9 cellular contexts compared by ENCODE assay signal in the genomic region with DNA sequence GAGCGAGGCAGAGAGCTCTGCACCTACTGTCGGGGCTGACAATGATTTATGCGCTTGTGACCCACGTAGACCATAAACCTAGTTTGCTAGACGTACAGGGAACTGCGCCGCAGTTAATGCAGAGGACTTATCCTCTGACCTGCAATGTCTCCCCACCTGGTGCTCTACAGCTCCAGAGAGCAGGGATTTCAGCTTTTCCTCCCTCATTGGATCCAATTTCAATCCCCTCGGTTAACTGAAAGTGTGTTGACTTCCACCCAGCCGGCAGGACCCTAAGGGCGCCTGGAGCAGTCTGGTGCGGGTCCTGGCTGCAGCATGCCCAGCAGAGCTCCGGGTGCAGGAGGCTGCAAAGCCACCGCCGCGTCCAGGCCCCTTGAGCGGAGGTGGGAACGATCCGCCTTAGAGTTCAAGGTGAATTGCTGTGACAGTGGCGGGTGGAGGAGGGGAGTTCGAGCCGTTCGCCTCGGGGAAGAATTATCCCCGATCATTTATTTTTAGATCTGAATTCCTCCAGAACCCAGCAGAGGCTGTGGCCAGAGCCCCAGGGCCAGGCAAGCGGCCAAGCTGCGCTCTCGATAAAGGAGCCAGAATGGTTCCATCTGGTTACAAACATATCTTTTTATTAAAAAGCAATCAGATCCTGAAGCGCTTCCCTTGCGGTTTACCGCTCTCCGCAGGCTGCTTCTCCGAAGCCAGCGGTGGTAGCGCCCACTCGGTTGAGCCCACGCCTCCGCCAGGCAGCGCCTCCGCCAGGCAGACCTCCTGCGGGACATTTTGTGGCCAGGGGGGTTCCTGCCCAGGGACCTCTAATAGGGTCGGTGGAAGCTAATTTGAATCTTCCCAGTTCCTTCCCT.
A peak's percentile ranks its signal among the peaks of the same experiment; 100 is the strongest.
DNase-seq lines count a peak whose midpoint lies in the region; ATAC-seq, FAIRE-seq and TF ChIP-seq lines count a peak whose summit lies in the region.
"Had no signal": no experiment of that assay in that cellular context is flagged by ENCODE, and none has a peak within 500 bp of the region (broad histone marks: within the 10 kb centered on the region; RNA-seq: fewer than 3 reads in every experiment).

No MANE protein-coding gene starts in this region.

- no peak overlapping the region for H3K4ac ChIP-seq in H1 (replicated peaks; ENCODE audit: insufficient read length, low read depth, low read length)

- ATAC-seq in naive B cell (ENCODE audit: low read depth in 2 of 2) (no peak), HG03196 (IDR thresholded peaks at IDR 0.05; ENCODE audit: unreplicated experiment) (no peak)

- no peak overlapping the region for H2BK120ac ChIP-seq in H1 (replicated peaks; ENCODE audit: low read depth, low read length)

- no peak overlapping the region for H3K18ac ChIP-seq in H1 (ENCODE audit: extremely low read depth, low read length)

- H3K14ac ChIP-seq in H1 (ENCODE audit: insufficient read length) = no peak overlapping the region

- peaks cover 53 to 77% (median 64%) of the 10 kb centered on the region in 4 experiments for H3K27me3 ChIP-seq in H1 (replicated peaks in 1 of 4; ENCODE audit: control insufficient read depth in 3 of 4, extremely low read depth in 1 of 4, insufficient read depth in 3 of 4, low read length in 3 of 4)

- TF ChIP-seq POLR2A in H1 (IDR thresholded peaks at IDR 0.05; ENCODE audit: control extremely low read depth in 1 of 2, low read depth in 2 of 2, low read length in 2 of 2) = no peak

- no peak for TF ChIP-seq RAD21 in H1 (IDR thresholded peaks at IDR 0.05 in 1 of 2, conservative IDR thresholded peaks at IDR 0.05 in 1 of 2; ENCODE audit: low read depth in 2 of 2, low read length in 2 of 2)

- TF ChIP-seq EP300 in H1 (IDR thresholded peaks at IDR 0.05; ENCODE audit: borderline replicate concordance in 1 of 2, low read depth in 2 of 2, low read length in 2 of 2) = no peak

- H2BK15ac ChIP-seq in H1 (ENCODE audit: low read length) = no peak overlapping the region

- H4K8ac ChIP-seq in H1 (ENCODE audit: extremely low read depth, insufficient read depth, low read length) = no peak overlapping the region

- TF ChIP-seq CTCF in H1 (IDR thresholded peaks at IDR 0.05; ENCODE audit: control extremely low read depth in 1 of 3, insufficient read depth in 1 of 3, low read depth in 1 of 3, low read length in 3 of 3) = no peak
- TF ChIP-seq CTCF in GM10266 (IDR thresholded peaks at IDR 0.05; ENCODE audit: control insufficient read depth, insufficient read depth, low read depth, missing control alignments) = no peak

- H3K27ac ChIP-seq in H1 (ENCODE audit: low read depth, low read length) = no peak overlapping the region

- no peak overlapping the region for H3K9ac ChIP-seq in H1 (replicated peaks in 1 of 4; ENCODE audit: extremely low read depth in 1 of 4, low read depth in 3 of 4, low read length in 3 of 4)

- peaks cover 29 to 44% (median 36%) of the 10 kb centered on the region in 3 donors for H3K4me1 Mint-ChIP-seq in naive B cell

- H3K4me3 ChIP-seq in H1 (ENCODE audit: extremely low read depth in 1 of 4, insufficient read depth in 2 of 4, low read depth in 3 of 4, low read length in 4 of 4) = peak overlapping the region in 3 of 4 experiments; percentile 8 to 55 (median 32); a peak in 6 of 8 replicates

- H2AFZ ChIP-seq in H1 (ENCODE audit: low read length) = no peak overlapping the region

- H3K4me1 ChIP-seq in H1 (replicated peaks in 1 of 4; ENCODE audit: control insufficient read depth in 3 of 4, insufficient read depth in 4 of 4, low read length in 3 of 4) = peaks cover 8 to 30% (median 23%) of the 10 kb centered on the region in 4 experiments

- no peak overlapping the region for H4K91ac ChIP-seq in H1 (replicated peaks; ENCODE audit: insufficient read length, low read length)

- POLR2A ChIA-PET in H1 (lab: Charles Lee; ENCODE audit: partially characterized antibody) = no interaction called here

- no peaks in the 10 kb centered on the region for H3K79me2 ChIP-seq in H1 (ENCODE audit: control insufficient read depth in 1 of 2, insufficient read depth in 2 of 2, low read length in 2 of 2)

- no peaks in the 10 kb centered on the region for H3K79me1 ChIP-seq in H1 (ENCODE audit: low read depth, low read length)

- peaks cover 5% of the 10 kb centered on the region; the same call in 1 of the 2 replicates for H3K23me2 ChIP-seq in H1 (ENCODE audit: low read depth, low read length)

- no peak overlapping the region for H2BK5ac ChIP-seq in H1 (ENCODE audit: low read depth, low read length)

- H3K56ac ChIP-seq in H1 (replicated peaks; ENCODE audit: insufficient read length, low read depth, low read length) = no peak overlapping the region

- H3K27me3 Mint-ChIP-seq in naive B cell = peaks cover 74 to 91% (median 83%) of the 10 kb centered on the region in 3 donors

- CTCF ChIA-PET in H1 (lab: Charles Lee; ENCODE audit: partially characterized antibody) = interaction anchor here (0.6 to 1.2 kb wide), 3 partner anchors 23 to 481 kb away, joined by 3 to 4 read pairs (median 3); no protein-coding TSS in a partner anchor

- FAIRE-seq in H1 (lab: Jason Lieb, UNC) = no peak

- peaks cover 2 to 6% of the 10 kb centered on the region in 2 experiments for H4K20me1 ChIP-seq in H1 (replicated peaks in 1 of 2; ENCODE audit: control insufficient read depth in 1 of 2, insufficient read depth in 2 of 2, low read length in 2 of 2)

- H2BK20ac ChIP-seq in H1 (ENCODE audit: low read length) = no peak overlapping the region

- H3K9me3 ChIP-seq in H1 (ENCODE audit: insufficient read depth in 2 of 2, low read depth in 1 of 2, low read length in 1 of 2) = no peaks in the 10 kb centered on the region

- H3K9me3 Mint-ChIP-seq in naive B cell = peaks cover 3 to 22% (median 9%) of the 10 kb centered on the region in 7 donors
- H3K9me3 Mint-ChIP-seq: natural killer cell had no signal

- no peak overlapping the region for H4K5ac ChIP-seq in H1 (ENCODE audit: insufficient read length, low read depth, low read length)

- 4% methylated on average over 41 of the region's 41 CpGs; no CpG with 5 or more reads in 1 of the 2 experiments for WGBS in H1 (ENCODE audit: extremely low coverage in 1 of 2, insufficient coverage in 1 of 2, insufficient read length in 1 of 2, insufficient replicate concordance in 2 of 2, low coverage in 1 of 2, low lambda C conversion rate in 2 of 2, missing lambda C conversion rate in 1 of 2), 2 experiments

- H3K36me3 Mint-ChIP-seq in naive B cell = peaks cover 0 to 10% of the 10 kb centered on the region in 2 donors

- H3K23ac ChIP-seq in H1 (ENCODE audit: insufficient read length) = no peak overlapping the region

- no peak overlapping the region for H2BK12ac ChIP-seq in H1 (ENCODE audit: low read depth, low read length)

- H3K4me3 Mint-ChIP-seq in naive B cell = peak overlapping the region in 5 of 8 donors; percentile 13 to 64 (median 32)
- H3K4me3 Mint-ChIP-seq: natural killer cell had no signal

- H3K36me3 ChIP-seq in H1 (ENCODE audit: control insufficient read depth in 2 of 4, insufficient read depth in 4 of 4, low read length in 3 of 4) = no peaks in the 10 kb centered on the region

- no peak overlapping the region for H2AK5ac ChIP-seq in H1 (ENCODE audit: low read depth, low read length)

- DNase-seq in EL (peak; percentile 51), OCI-M1 (lab: John Stamatoyannopoulos, UW) (peak; percentile 83), H1 (ENCODE audit: low read depth in 1 of 2, low spot score in 2 of 2) (peak in 1 of 2 experiments; percentile 55), naive B cell (no peak), GM10266 (ENCODE audit: extremely low spot score) (no peak), SHP77 treated with DMSO at 0.1 percent for 48 hours (lab: John Stamatoyannopoulos, UW) (no peak), NCI-H2196 (lab: John Stamatoyannopoulos, UW; ENCODE audit: unreplicated experiment) (no peak)
- DNase-seq: natural killer cell had no signal

- H3K27ac Mint-ChIP-seq in naive B cell = peak overlapping the region in 2 of 6 donors; percentile 35 to 57
- H3K27ac Mint-ChIP-seq: natural killer cell had no signal

- peak overlapping the region; percentile 68 to 80 for H3K4me2 ChIP-seq in H1 (ENCODE audit: insufficient read depth in 1 of 2, low read depth in 2 of 2, low read length in 2 of 2)

TF ChIP-seq in H1, 55 proteins besides CTCF, POLR2A, EP300 and RAD21 (continues in another document):
- TF ChIP-seq RNF2 (IDR thresholded peaks at IDR 0.05; ENCODE audit: borderline replicate concordance, low read depth, low read length, missing control alignments, poor library complexity, severe bottlenecking) = peak; percentile 88
- TF ChIP-seq CBX8 (IDR thresholded peaks at IDR 0.05; ENCODE audit: borderline replicate concordance, low read depth, low read length) = peak; percentile 67; the same call in 1 of the 2 replicates
- TF ChIP-seq SIRT6 (IDR thresholded peaks at IDR 0.05; ENCODE audit: low read length) = no peak
- TF ChIP-seq, protein P1, sequence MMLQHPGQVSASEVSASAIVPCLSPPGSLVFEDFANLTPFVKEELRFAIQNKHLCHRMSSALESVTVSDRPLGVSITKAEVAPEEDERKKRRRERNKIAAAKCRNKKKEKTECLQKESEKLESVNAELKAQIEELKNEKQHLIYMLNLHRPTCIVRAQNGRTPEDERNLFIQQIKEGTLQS (IDR thresholded peaks at IDR 0.05; ENCODE audit: insufficient read depth, low read depth, low read length) = no peak
- TF ChIP-seq CREB1 (IDR thresholded peaks at IDR 0.05) = no peak
- no peak for TF ChIP-seq TCF12 (IDR thresholded peaks at IDR 0.05; ENCODE audit: low read depth, low read length)
- TF ChIP-seq MAFK (IDR thresholded peaks at IDR 0.05; ENCODE audit: low read depth, low read length) = no peak
- no peak for TF ChIP-seq CHD2 (IDR thresholded peaks at IDR 0.05; ENCODE audit: low read length)
- no peak for TF ChIP-seq POU5F1 (IDR thresholded peaks at IDR 0.05; ENCODE audit: low read depth, low read length)
- no peak for TF ChIP-seq HDAC6 (IDR thresholded peaks at IDR 0.05; ENCODE audit: low read depth, low read length)
- TF ChIP-seq SP1 (IDR thresholded peaks at IDR 0.05; ENCODE audit: low read depth, low read length) = no peak
- no peak for TF ChIP-seq SRF (IDR thresholded peaks at IDR 0.05; ENCODE audit: low read depth, low read length)
- no peak for TF ChIP-seq TBP (IDR thresholded peaks at IDR 0.05; ENCODE audit: low read depth, low read length)
- TF ChIP-seq TAF1 (IDR thresholded peaks at IDR 0.05; ENCODE audit: low read depth, low read length) = no peak
- TF ChIP-seq TEAD4 (IDR thresholded peaks at IDR 0.05; ENCODE audit: low read depth, low read length) = no peak
- TF ChIP-seq, protein P2, sequence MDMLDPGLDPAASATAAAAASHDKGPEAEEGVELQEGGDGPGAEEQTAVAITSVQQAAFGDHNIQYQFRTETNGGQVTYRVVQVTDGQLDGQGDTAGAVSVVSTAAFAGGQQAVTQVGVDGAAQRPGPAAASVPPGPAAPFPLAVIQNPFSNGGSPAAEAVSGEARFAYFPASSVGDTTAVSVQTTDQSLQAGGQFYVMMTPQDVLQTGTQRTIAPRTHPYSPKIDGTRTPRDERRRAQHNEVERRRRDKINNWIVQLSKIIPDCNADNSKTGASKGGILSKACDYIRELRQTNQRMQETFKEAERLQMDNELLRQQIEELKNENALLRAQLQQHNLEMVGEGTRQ (IDR thresholded peaks at IDR 0.05; ENCODE audit: low read length) = no peak
- TF ChIP-seq KDM4A (IDR thresholded peaks at IDR 0.05; ENCODE audit: low read depth, low read length, severe bottlenecking) = peak; percentile 41

Comparison
In these comparisons a context has a peak if more than half of its experiments do, and no peak if none do; other contexts are left out.
1. DNase-seq: peak in EL (single experiment) and OCI-M1 (single experiment); none in naive B cell (single experiment), GM10266 (single experiment), SHP77 treated with DMSO at 0.1 percent for 48 hours (single experiment) and NCI-H2196 (single experiment).